ENCODE assay signal across 8 cellular contexts in the genomic region with DNA sequence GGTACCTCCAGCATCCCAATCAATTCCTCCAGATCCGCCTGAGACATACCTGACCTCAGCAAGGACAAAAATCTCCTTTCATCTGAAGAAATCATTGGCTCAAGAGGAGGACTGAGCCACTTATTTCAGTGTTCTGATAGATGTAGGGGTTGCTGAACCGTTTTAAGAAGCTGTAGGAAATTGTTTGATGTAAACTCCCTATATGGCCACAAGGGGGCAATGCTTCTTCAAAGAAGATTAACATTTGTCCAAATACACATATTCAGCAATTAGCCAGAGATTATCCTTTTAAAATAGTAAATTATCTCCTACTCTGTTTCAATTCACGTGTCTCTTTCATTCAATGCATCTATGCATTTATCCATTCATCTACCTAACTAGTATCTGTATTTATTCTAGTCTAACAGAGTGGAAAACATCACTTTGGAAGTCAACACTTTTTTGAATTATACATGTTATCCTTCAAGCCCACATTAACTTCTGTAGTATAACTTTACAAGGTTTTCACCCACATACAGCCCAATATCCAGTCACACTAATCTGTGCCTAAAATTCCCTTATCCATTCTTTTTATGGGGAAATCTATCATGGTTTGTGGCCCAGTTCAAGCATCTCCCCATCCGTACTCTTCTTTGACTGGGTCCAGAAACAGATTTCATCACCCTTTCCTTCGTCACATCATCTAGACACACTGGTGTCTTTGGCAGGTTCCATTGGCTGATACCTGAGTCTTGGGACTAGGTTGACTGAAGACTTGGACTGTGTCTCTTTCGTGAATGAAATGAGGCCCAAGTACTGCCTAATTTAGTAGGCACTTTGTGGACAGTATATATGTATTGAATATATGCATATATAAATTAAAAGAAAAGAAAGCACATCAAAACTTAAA.
DNase-seq lines count a peak whose midpoint lies in the region; ATAC-seq, FAIRE-seq and TF ChIP-seq lines count a peak whose summit lies in the region.

No MANE protein-coding gene starts in this region.

- H3K9me3 Mint-ChIP-seq in activated T-helper 2 cell treated with anti-CD3 and anti-CD28 coated beads, Interferon-gamma antibody, Interleukin-2, Interleukin-4, amounts not matched to agents 10 μg/mL and 5 μg/mL and 100 μg/mL, durations not matched to agents 14 hours and 24 hours and 36 hours, result no peaks in the 10 kb centered on the region

- H3K4me1 Mint-ChIP-seq in activated T-helper 2 cell treated with anti-CD3 and anti-CD28 coated beads, Interferon-gamma antibody, Interleukin-2, Interleukin-4, amounts not matched to agents 10 μg/mL and 5 μg/mL and 100 μg/mL, durations not matched to agents 14 hours and 24 hours and 36 hours (ENCODE audit: low read depth), result peaks cover 22% of the 10 kb centered on the region

- no peak for FAIRE-seq in small intestine (lab: Jason Lieb, UNC)

- H3K27me3 Mint-ChIP-seq in activated T-helper 2 cell treated with anti-CD3 and anti-CD28 coated beads, Interferon-gamma antibody, Interleukin-2, Interleukin-4, amounts not matched to agents 10 μg/mL and 5 μg/mL and 100 μg/mL, durations not matched to agents 14 hours and 24 hours and 36 hours (ENCODE audit: low read depth), result no peaks in the 10 kb centered on the region

- H3K27ac Mint-ChIP-seq in activated T-helper 2 cell treated with anti-CD3 and anti-CD28 coated beads, Interferon-gamma antibody, Interleukin-2, Interleukin-4, amounts not matched to agents 10 μg/mL and 5 μg/mL and 100 μg/mL, durations not matched to agents 14 hours and 24 hours and 36 hours, result peak overlapping the region; percentile 64

- ATAC-seq in left ventricle myocardium superior (peak; percentile 44), GM21737 (IDR thresholded peaks at IDR 0.05; ENCODE audit: unreplicated experiment) (no peak)

- DNase-seq in NCI-H1694 treated with DMSO at 0.1 percent for 48 hours (lab: John Stamatoyannopoulos, UW) (peak; percentile 52), left ventricle myocardium superior (no peak), small intestine (peak; percentile 56), occipital lobe (lab: John Stamatoyannopoulos, UW) (no peak)
- no peak for DNase-seq in activated T-helper 2 cell treated with anti-CD3 and anti-CD28 coated beads, Interferon-gamma antibody, Interleukin-2, Interleukin-4, amounts not matched to agents 10 μg/mL and 5 μg/mL and 100 μg/mL, durations not matched to agents 14 hours and 24 hours and 36 hours (ENCODE audit: low spot score)

- no peaks in the 10 kb centered on the region for H3K4me1 ChIP-seq in small intestine (ENCODE audit: control insufficient read depth in 2 of 2, insufficient read depth in 1 of 2, low read depth in 1 of 2, low read length in 1 of 2)

- H3K36me3 ChIP-seq in small intestine (ENCODE audit: control insufficient read depth in 2 of 2, insufficient read depth in 2 of 2, low read length in 2 of 2), result no peaks in the 10 kb centered on the region

- peak overlapping the region; percentile 47 for H3K4me3 Mint-ChIP-seq in activated T-helper 2 cell treated with anti-CD3 and anti-CD28 coated beads, Interferon-gamma antibody, Interleukin-2, Interleukin-4, amounts not matched to agents 10 μg/mL and 5 μg/mL and 100 μg/mL, durations not matched to agents 14 hours and 24 hours and 36 hours (ENCODE audit: low read depth)

- H3K27me3 ChIP-seq in small intestine (ENCODE audit: control insufficient read depth in 2 of 2, insufficient read depth in 2 of 2, low read length in 2 of 2), result no peaks in the 10 kb centered on the region

- no peaks in the 10 kb centered on the region for H3K9me3 ChIP-seq in small intestine (ENCODE audit: control insufficient read depth, low read depth)

- H3K27ac ChIP-seq in C4-2B (no peak overlapping the region), small intestine (ENCODE audit: low read depth in 1 of 2, low read length in 1 of 2) (peak overlapping the region in 1 of 2 donors; percentile 20)

- intact Hi-C loops in activated T-helper 2 cell treated with anti-CD3 and anti-CD28 coated beads, Interferon-gamma antibody, Interleukin-2, Interleukin-4, amounts not matched to agents 10 μg/mL and 5 μg/mL and 100 μg/mL, durations not matched to agents 14 hours and 24 hours and 36 hours (cut with micrococcal nuclease), result loop anchor here (1.0 to 5.0 kb wide), 2 partner anchors 16 to 37 kb away; no protein-coding TSS in a partner anchor
- intact Hi-C loops in left ventricle myocardium superior (cut with micrococcal nuclease), result no loop called here

- no peak overlapping the region for H3K4me3 ChIP-seq in small intestine (ENCODE audit: low read depth in 1 of 2, low read length in 2 of 2)

- H3K36me3 Mint-ChIP-seq in activated T-helper 2 cell treated with anti-CD3 and anti-CD28 coated beads, Interferon-gamma antibody, Interleukin-2, Interleukin-4, amounts not matched to agents 10 μg/mL and 5 μg/mL and 100 μg/mL, durations not matched to agents 14 hours and 24 hours and 36 hours (ENCODE audit: low read depth), result no peaks in the 10 kb centered on the region

- TF ChIP-seq CTCF in C4-2B (conservative IDR thresholded peaks at IDR 0.05), result peak; percentile 78
- peak; percentile 57 for TF ChIP-seq CTCF in GM12874 (IDR thresholded peaks at IDR 0.05; ENCODE audit: insufficient read depth, low read depth, low read length)

- 46 to 48% (median 47%) methylated on average over 6 of the region's 6 CpGs for WGBS in small intestine, 3 donors

Comparison
In these comparisons a context has a peak if more than half of its experiments do, and no peak if none do; other contexts are left out.
1. DNase-seq: peak in NCI-H1694 treated with DMSO at 0.1 percent for 48 hours (single experiment) and small intestine (single experiment); none in activated T-helper 2 cell treated with anti-CD3 and anti-CD28 coated beads, Interferon-gamma antibody, Interleukin-2, Interleukin-4, amounts not matched to agents 10 μg/mL and 5 μg/mL and 100 μg/mL, durations not matched to agents 14 hours and 24 hours and 36 hours (single experiment), left ventricle myocardium superior (single experiment) and occipital lobe (single experiment).